Comparison of ENCODE assay signal across 1 cellular context in the genomic region with DNA sequence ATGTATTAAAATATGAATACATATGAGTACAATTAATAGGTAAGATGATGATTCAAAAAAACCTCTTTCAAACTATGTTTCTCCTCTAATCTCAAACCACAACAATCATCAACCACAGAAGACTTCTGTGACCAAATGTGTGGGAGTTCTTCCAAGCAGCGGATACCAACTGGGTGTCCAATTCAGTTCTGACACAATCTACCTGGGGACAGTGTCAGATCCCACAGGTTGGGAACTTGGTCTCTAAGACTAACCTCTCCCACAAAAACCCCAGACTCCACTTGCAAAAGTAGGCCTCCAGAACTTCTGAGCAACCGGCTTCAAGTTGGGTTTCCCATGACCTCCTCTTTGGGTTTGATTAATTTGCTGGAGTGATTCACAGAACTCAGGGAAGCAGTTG.
TF ChIP-seq lines count a peak whose summit lies in the region.

No MANE protein-coding gene starts in this region.

TF ChIP-seq in SK-N-SH, 30 proteins besides CTCF, POLR2A, EP300 and RAD21:
- TF ChIP-seq SMC3 (IDR thresholded peaks at IDR 0.05; ENCODE audit: low read depth, low read length): no peak
- TF ChIP-seq, protein P1, sequence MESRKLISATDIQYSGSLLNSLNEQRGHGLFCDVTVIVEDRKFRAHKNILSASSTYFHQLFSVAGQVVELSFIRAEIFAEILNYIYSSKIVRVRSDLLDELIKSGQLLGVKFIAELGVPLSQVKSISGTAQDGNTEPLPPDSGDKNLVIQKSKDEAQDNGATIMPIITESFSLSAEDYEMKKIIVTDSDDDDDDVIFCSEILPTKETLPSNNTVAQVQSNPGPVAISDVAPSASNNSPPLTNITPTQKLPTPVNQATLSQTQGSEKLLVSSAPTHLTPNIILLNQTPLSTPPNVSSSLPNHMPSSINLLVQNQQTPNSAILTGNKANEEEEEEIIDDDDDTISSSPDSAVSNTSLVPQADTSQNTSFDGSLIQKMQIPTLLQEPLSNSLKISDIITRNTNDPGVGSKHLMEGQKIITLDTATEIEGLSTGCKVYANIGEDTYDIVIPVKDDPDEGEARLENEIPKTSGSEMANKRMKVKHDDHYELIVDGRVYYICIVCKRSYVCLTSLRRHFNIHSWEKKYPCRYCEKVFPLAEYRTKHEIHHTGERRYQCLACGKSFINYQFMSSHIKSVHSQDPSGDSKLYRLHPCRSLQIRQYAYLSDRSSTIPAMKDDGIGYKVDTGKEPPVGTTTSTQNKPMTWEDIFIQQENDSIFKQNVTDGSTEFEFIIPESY (IDR thresholded peaks at IDR 0.05; ENCODE audit: borderline replicate concordance, low read depth): no peak
- TF ChIP-seq, protein P2, sequence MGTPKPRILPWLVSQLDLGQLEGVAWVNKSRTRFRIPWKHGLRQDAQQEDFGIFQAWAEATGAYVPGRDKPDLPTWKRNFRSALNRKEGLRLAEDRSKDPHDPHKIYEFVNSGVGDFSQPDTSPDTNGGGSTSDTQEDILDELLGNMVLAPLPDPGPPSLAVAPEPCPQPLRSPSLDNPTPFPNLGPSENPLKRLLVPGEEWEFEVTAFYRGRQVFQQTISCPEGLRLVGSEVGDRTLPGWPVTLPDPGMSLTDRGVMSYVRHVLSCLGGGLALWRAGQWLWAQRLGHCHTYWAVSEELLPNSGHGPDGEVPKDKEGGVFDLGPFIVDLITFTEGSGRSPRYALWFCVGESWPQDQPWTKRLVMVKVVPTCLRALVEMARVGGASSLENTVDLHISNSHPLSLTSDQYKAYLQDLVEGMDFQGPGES (IDR thresholded peaks at IDR 0.05; ENCODE audit: low read depth, low read length): no peak
- TF ChIP-seq YY1 (IDR thresholded peaks at IDR 0.05; ENCODE audit: low read depth): no peak
- no peak for TF ChIP-seq SIN3A (IDR thresholded peaks at IDR 0.05; ENCODE audit: borderline replicate concordance, low read depth, low read length)
- no peak for TF ChIP-seq RFX5 (IDR thresholded peaks at IDR 0.05; ENCODE audit: low read length)
- TF ChIP-seq, protein P3, sequence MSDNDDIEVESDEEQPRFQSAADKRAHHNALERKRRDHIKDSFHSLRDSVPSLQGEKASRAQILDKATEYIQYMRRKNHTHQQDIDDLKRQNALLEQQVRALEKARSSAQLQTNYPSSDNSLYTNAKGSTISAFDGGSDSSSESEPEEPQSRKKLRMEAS (IDR thresholded peaks at IDR 0.05; ENCODE audit: low read depth): no peak
- no peak for TF ChIP-seq MXI1 (IDR thresholded peaks at IDR 0.05; ENCODE audit: low read depth, low read length)
- no peak for TF ChIP-seq USF1 (IDR thresholded peaks at IDR 0.05; ENCODE audit: borderline replicate concordance, low read depth)
- TF ChIP-seq JUND (IDR thresholded peaks at IDR 0.05): no peak
- TF ChIP-seq FOXJ3 (CRISPR knock-in tag; IDR thresholded peaks at IDR 0.05): no peak
- TF ChIP-seq RCOR1 (IDR thresholded peaks at IDR 0.05; ENCODE audit: low read length): no peak
- TF ChIP-seq, protein P4, sequence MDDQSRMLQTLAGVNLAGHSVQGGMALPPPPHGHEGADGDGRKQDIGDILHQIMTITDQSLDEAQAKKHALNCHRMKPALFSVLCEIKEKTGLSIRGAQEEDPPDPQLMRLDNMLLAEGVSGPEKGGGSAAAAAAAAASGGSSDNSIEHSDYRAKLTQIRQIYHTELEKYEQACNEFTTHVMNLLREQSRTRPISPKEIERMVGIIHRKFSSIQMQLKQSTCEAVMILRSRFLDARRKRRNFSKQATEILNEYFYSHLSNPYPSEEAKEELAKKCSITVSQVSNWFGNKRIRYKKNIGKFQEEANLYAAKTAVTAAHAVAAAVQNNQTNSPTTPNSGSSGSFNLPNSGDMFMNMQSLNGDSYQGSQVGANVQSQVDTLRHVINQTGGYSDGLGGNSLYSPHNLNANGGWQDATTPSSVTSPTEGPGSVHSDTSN (IDR thresholded peaks at IDR 0.05): no peak
- TF ChIP-seq, protein P5, sequence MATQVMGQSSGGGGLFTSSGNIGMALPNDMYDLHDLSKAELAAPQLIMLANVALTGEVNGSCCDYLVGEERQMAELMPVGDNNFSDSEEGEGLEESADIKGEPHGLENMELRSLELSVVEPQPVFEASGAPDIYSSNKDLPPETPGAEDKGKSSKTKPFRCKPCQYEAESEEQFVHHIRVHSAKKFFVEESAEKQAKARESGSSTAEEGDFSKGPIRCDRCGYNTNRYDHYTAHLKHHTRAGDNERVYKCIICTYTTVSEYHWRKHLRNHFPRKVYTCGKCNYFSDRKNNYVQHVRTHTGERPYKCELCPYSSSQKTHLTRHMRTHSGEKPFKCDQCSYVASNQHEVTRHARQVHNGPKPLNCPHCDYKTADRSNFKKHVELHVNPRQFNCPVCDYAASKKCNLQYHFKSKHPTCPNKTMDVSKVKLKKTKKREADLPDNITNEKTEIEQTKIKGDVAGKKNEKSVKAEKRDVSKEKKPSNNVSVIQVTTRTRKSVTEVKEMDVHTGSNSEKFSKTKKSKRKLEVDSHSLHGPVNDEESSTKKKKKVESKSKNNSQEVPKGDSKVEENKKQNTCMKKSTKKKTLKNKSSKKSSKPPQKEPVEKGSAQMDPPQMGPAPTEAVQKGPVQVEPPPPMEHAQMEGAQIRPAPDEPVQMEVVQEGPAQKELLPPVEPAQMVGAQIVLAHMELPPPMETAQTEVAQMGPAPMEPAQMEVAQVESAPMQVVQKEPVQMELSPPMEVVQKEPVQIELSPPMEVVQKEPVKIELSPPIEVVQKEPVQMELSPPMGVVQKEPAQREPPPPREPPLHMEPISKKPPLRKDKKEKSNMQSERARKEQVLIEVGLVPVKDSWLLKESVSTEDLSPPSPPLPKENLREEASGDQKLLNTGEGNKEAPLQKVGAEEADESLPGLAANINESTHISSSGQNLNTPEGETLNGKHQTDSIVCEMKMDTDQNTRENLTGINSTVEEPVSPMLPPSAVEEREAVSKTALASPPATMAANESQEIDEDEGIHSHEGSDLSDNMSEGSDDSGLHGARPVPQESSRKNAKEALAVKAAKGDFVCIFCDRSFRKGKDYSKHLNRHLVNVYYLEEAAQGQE (IDR thresholded peaks at IDR 0.05; ENCODE audit: low read depth, low read length): no peak
- TF ChIP-seq POLR2AphosphoS5 (IDR thresholded peaks at IDR 0.05; ENCODE audit: low read depth, low read length): no peak
- no peak for TF ChIP-seq RXRA (IDR thresholded peaks at IDR 0.05; ENCODE audit: borderline replicate concordance, low read depth)
